ENCODE assay signal across 18 cellular contexts in the genomic region with DNA sequence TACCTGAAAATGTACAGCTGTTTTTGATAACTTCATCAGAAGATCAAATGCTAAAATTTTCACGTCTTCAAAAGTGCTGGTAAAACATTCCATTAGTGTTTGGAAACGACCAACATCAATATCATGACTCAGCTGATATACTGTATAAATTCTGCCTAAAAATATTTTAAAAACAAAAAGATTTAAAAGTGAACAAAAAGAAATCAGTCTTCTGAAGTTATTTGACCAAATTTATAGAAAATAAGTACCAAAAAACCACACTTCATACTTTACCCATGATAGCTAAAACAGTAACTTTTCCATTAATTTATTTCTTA. TPM values are rescaled to one million over a fixed set of nuclear protein-coding genes. Genes with fewer than 3 reads are reported as not detected.
A peak's percentile ranks its signal among the peaks of the same experiment; 100 is the strongest.
DNase-seq lines count a peak whose midpoint lies in the region; ATAC-seq, FAIRE-seq and TF ChIP-seq lines count a peak whose summit lies in the region.
"Had no signal": no experiment of that assay in that cellular context is flagged by ENCODE, and none has a peak within 500 bp of the region (broad histone marks: within the 10 kb centered on the region; RNA-seq: fewer than 3 reads in every experiment).

No MANE protein-coding gene starts in this region.

- 69 to 81% (median 77%) methylated on average over 2 of the region's 2 CpGs for WGBS in spleen, 5 donors

- no peak for ATAC-seq in GM23338
- ATAC-seq: PC-3 had no signal

- no peaks in the 10 kb centered on the region for H3K9me3 Mint-ChIP-seq in activated naive CD4-positive, alpha-beta T cell treated with anti-CD3 and anti-CD28 coated beads, Interleukin-2, amount 10 ng/mL, durations not matched to agents 7 days and 5 days
- H3K9me3 Mint-ChIP-seq in GM23338 (no peaks in the 10 kb centered on the region), HFFc6 (no peaks in the 10 kb centered on the region)
- H3K9me3 Mint-ChIP-seq in activated CD4-positive, alpha-beta memory T cell treated with anti-CD3 and anti-CD28 coated beads, Interleukin-2, amount 10 ng/mL, durations not matched to agents 7 days and 5 days, result no peaks in the 10 kb centered on the region
- H3K9me3 Mint-ChIP-seq: CD8-positive, alpha-beta memory T cell had no signal

- no peaks in the 10 kb centered on the region for H3K27me3 Mint-ChIP-seq in activated naive CD4-positive, alpha-beta T cell treated with anti-CD3 and anti-CD28 coated beads, Interleukin-2, amount 10 ng/mL, durations not matched to agents 7 days and 5 days
- peaks cover 2% of the 10 kb centered on the region for H3K27me3 Mint-ChIP-seq in GM23338 (ENCODE audit: insufficient read depth, low read depth, poor library complexity)
- H3K27me3 Mint-ChIP-seq in activated CD4-positive, alpha-beta memory T cell treated with anti-CD3 and anti-CD28 coated beads, Interleukin-2, amount 10 ng/mL, durations not matched to agents 7 days and 5 days, result no peaks in the 10 kb centered on the region
- H3K27me3 Mint-ChIP-seq in HFFc6 (ENCODE audit: insufficient read depth), result no peaks in the 10 kb centered on the region; the same call in 1 of the 2 replicates
- H3K27me3 Mint-ChIP-seq: B cell; CD8-positive, alpha-beta memory T cell had no signal

- H3K4me3 Mint-ChIP-seq in activated naive CD4-positive, alpha-beta T cell treated with anti-CD3 and anti-CD28 coated beads, Interleukin-2, amount 10 ng/mL, durations not matched to agents 7 days and 5 days, result no peak overlapping the region
- no peak overlapping the region for H3K4me3 Mint-ChIP-seq in GM23338
- no peak overlapping the region for H3K4me3 Mint-ChIP-seq in activated CD4-positive, alpha-beta memory T cell treated with anti-CD3 and anti-CD28 coated beads, Interleukin-2, amount 10 ng/mL, durations not matched to agents 7 days and 5 days
- H3K4me3 Mint-ChIP-seq in HFFc6, result no peak overlapping the region
- H3K4me3 Mint-ChIP-seq: B cell had no signal

- FAIRE-seq in frontal cortex (lab: Jason Lieb, UNC), result peak; percentile 83
- FAIRE-seq: H54, HTR-8/SVneo had no signal

- peaks cover 52% of the 10 kb centered on the region for H3K36me3 Mint-ChIP-seq in activated naive CD4-positive, alpha-beta T cell treated with anti-CD3 and anti-CD28 coated beads, Interleukin-2, amount 10 ng/mL, durations not matched to agents 7 days and 5 days
- H3K36me3 Mint-ChIP-seq in GM23338 (ENCODE audit: low read depth) (peaks cover 13% of the 10 kb centered on the region; the same call in 2 of the 3 replicates), HFFc6 (ENCODE audit: low read depth) (peaks cover 9% of the 10 kb centered on the region; the same call in 1 of the 2 replicates)
- H3K36me3 Mint-ChIP-seq in activated CD4-positive, alpha-beta memory T cell treated with anti-CD3 and anti-CD28 coated beads, Interleukin-2, amount 10 ng/mL, durations not matched to agents 7 days and 5 days (ENCODE audit: low read depth), result peaks cover 57% of the 10 kb centered on the region

- H3K27ac ChIP-seq in GM23338 (ENCODE audit: low read depth), result no peak overlapping the region
- H3K27ac ChIP-seq in spleen, result no peak overlapping the region
- no peak overlapping the region for H3K27ac ChIP-seq in OCI-LY7 (ENCODE audit: low read depth, low read length, poor library complexity, severe bottlenecking)
- H3K27ac ChIP-seq: SJSA1 had no signal

- no peaks in the 10 kb centered on the region for H3K9me2 ChIP-seq in GM23338 (ENCODE audit: insufficient read depth)
- H3K9me2 ChIP-seq in OCI-LY7 (ENCODE audit: insufficient read depth, low read length), result no peaks in the 10 kb centered on the region

- H3K4me1 ChIP-seq in GM23338 (ENCODE audit: insufficient read depth), result 0 out of 2 replicates have a peak, but pooled peaks cover 8% of the 10 kb centered on the region
- peaks cover 0 to under 1% (median 0%) of the 10 kb centered on the region in 6 donors for H3K4me1 ChIP-seq in spleen
- no peaks in the 10 kb centered on the region for H3K4me1 ChIP-seq in OCI-LY7 (ENCODE audit: insufficient read depth, low read length, poor library complexity, severe bottlenecking)
- H3K4me1 ChIP-seq: SJSA1 had no signal

- no peak for TF ChIP-seq POLR2A in spleen (IDR thresholded peaks at IDR 0.05)

- H4K20me1 ChIP-seq in GM23338 (replicated peaks; ENCODE audit: insufficient read depth) (peaks cover 4% of the 10 kb centered on the region; the same call in 1 of the 2 replicates), OCI-LY7 (ENCODE audit: insufficient read depth, low read length) (no peaks in the 10 kb centered on the region)

- CTCF ChIA-PET in activated naive CD4-positive, alpha-beta T cell treated with anti-CD3 and anti-CD28 coated beads, Interleukin-2, amount 10 ng/mL, durations not matched to agents 7 days and 5 days (lab: Charles Lee), result interaction anchor here (1.0 to 2.5 kb wide), 4 partner anchors 9 to 335 kb away, joined by 3 to 19 read pairs (median 6); no protein-coding TSS in a partner anchor
- CTCF ChIA-PET in activated CD4-positive, alpha-beta memory T cell treated with anti-CD3 and anti-CD28 coated beads, Interleukin-2, amount 10 ng/mL, durations not matched to agents 7 days and 5 days (lab: Charles Lee), result interaction anchor here (0.8 to 2.1 kb wide), 9 partner anchors 10 to 750 kb away, joined by 3 to 10 read pairs (median 3); partner anchors contain the start of gene THADA
- CTCF ChIA-PET in OCI-LY7 (lab: Charles Lee; ENCODE audit: unreplicated experiment), result interaction anchor here (0.6 kb wide), 1 partner anchor 362 kb away, joined by 5 read pairs; no protein-coding TSS in a partner anchor

- H3K4me1 Mint-ChIP-seq in activated naive CD4-positive, alpha-beta T cell treated with anti-CD3 and anti-CD28 coated beads, Interleukin-2, amount 10 ng/mL, durations not matched to agents 7 days and 5 days, result peaks cover 53% of the 10 kb centered on the region
- H3K4me1 Mint-ChIP-seq in GM23338, result peaks cover 9% of the 10 kb centered on the region; the same call in 2 of the 3 replicates
- peaks cover 67% of the 10 kb centered on the region for H3K4me1 Mint-ChIP-seq in activated CD4-positive, alpha-beta memory T cell treated with anti-CD3 and anti-CD28 coated beads, Interleukin-2, amount 10 ng/mL, durations not matched to agents 7 days and 5 days
- H3K4me1 Mint-ChIP-seq in HFFc6 (ENCODE audit: low read depth), result no peaks in the 10 kb centered on the region
- H3K4me1 Mint-ChIP-seq: B cell had no signal

- H3K4me2 ChIP-seq in GM23338, result no peak overlapping the region
- no peak overlapping the region for H3K4me2 ChIP-seq in OCI-LY7 (ENCODE audit: low read length)

- H3K9me3 ChIP-seq in spleen (no peaks in the 10 kb centered on the region), OCI-LY7 (ENCODE audit: low read length) (no peaks in the 10 kb centered on the region)
- H3K9me3 ChIP-seq: SJSA1 had no signal

- DNase-seq in activated naive CD4-positive, alpha-beta T cell treated with anti-CD3 and anti-CD28 coated beads, Interleukin-2, amount 10 ng/mL, durations not matched to agents 7 days and 5 days, result no peak
- DNase-seq in activated naive CD4-positive, alpha-beta T cell treated with Interleukin-2 at 50 U/mL for 16 hours, result no peak
- no peak for DNase-seq in GM23338 (ENCODE audit: low spot score)
- DNase-seq in activated CD4-positive, alpha-beta memory T cell treated with anti-CD3 and anti-CD28 coated beads, Interleukin-2, amount 10 ng/mL, durations not matched to agents 7 days and 5 days, result no peak
- no peak for DNase-seq in frontal cortex (ENCODE audit: low spot score in 2 of 2)
- DNase-seq in spleen, result no peak
- DNase-seq in HFFc6, result no peak
- DNase-seq in OCI-LY7 (ENCODE audit: low spot score), result no peak
- DNase-seq: CD8-positive, alpha-beta memory T cell; KBM-7; NCI-H1092; NCI-H2227 treated with DMSO at 0.1 percent for 48 hours; NCI-H526; PC-3 had no signal

- H3F3A ChIP-seq in GM23338 (replicated peaks; ENCODE audit: low read depth), result no peaks in the 10 kb centered on the region

- TF ChIP-seq CTCF in GM23338 (conservative IDR thresholded peaks at IDR 0.05; ENCODE audit: low read depth in 2 of 2), result no peak
- no peak for TF ChIP-seq CTCF in spleen (IDR thresholded peaks at IDR 0.05 in 8 of 11, conservative IDR thresholded peaks at IDR 0.05 in 3 of 11)
- TF ChIP-seq CTCF in HFFc6 (IDR thresholded peaks at IDR 0.05), result no peak
- TF ChIP-seq CTCF in OCI-LY7 (conservative IDR thresholded peaks at IDR 0.05; ENCODE audit: low read length), result no peak

- H3K27me3 ChIP-seq in GM23338 (ENCODE audit: insufficient read depth) (no peaks in the 10 kb centered on the region), spleen (replicated peaks in 1 of 7) (no peaks in the 10 kb centered on the region)
- H3K27me3 ChIP-seq: SJSA1 had no signal

- no peak overlapping the region for H2AFZ ChIP-seq in GM23338
- no peak overlapping the region for H2AFZ ChIP-seq in OCI-LY7 (ENCODE audit: low read length)

- H3K36me3 ChIP-seq in GM23338 (ENCODE audit: insufficient read depth) (peaks cover 9% of the 10 kb centered on the region; the same call in 1 of the 2 replicates), spleen (peaks cover 0 to 98% (median 47%) of the 10 kb centered on the region in 6 donors), OCI-LY7 (ENCODE audit: insufficient read depth, low read length) (peaks cover 75% of the 10 kb centered on the region)

- H3K79me2 ChIP-seq in GM23338 (replicated peaks; ENCODE audit: insufficient read depth) (no peaks in the 10 kb centered on the region), OCI-LY7 (ENCODE audit: insufficient read depth, low read depth, low read length) (no peaks in the 10 kb centered on the region)

- H3K4me3 ChIP-seq in GM23338, result no peak overlapping the region
- no peak overlapping the region for H3K4me3 ChIP-seq in spleen
- H3K4me3 ChIP-seq in OCI-LY7 (ENCODE audit: low read depth, low read length, poor library complexity, severe bottlenecking), result no peak overlapping the region
- H3K4me3 ChIP-seq: SJSA1 had no signal

- peak overlapping the region; percentile 88 for H3K27ac Mint-ChIP-seq in activated naive CD4-positive, alpha-beta T cell treated with anti-CD3 and anti-CD28 coated beads, Interleukin-2, amount 10 ng/mL, durations not matched to agents 7 days and 5 days
- H3K27ac Mint-ChIP-seq in GM23338, result peak overlapping the region; percentile 53; the same call in 1 of the 2 replicates
- H3K27ac Mint-ChIP-seq in activated CD4-positive, alpha-beta memory T cell treated with anti-CD3 and anti-CD28 coated beads, Interleukin-2, amount 10 ng/mL, durations not matched to agents 7 days and 5 days, result peak overlapping the region; percentile 83
- H3K27ac Mint-ChIP-seq in HFFc6, result no peak overlapping the region
- H3K27ac Mint-ChIP-seq: B cell had no signal

- no TSS peak for BruUV-seq in OCI-LY7 (replicated peaks; lab: Mats Ljungman, UMichigan)

- POLR2A ChIA-PET in activated CD4-positive, alpha-beta memory T cell treated with anti-CD3 and anti-CD28 coated beads, Interleukin-2, amount 10 ng/mL, durations not matched to agents 7 days and 5 days (lab: Charles Lee), result interaction anchor here (1.0 to 2.2 kb wide), 6 partner anchors 8 to 134 kb away, joined by 5 to 17 read pairs (median 6); partner anchors contain the start of gene THADA
- POLR2A ChIA-PET in OCI-LY7 (lab: Charles Lee), result interaction anchor here (1.1 to 1.2 kb wide), 2 partner anchors 9 to 11 kb away, joined by 3 to 8 read pairs; no protein-coding TSS in a partner anchor

- intact Hi-C loops in spleen (cut with DNase I; ENCODE audit: low total_unique reads) (no loop called here), OCI-LY7 (cut with micrococcal nuclease; ENCODE audit: unreplicated experiment) (no loop called here)

RNA-seq across cellular contexts. Expression of gene THADA, which starts 35.6 kb away (rescaled TPM):
- 26.2 and 30.7 TPM in 2 replicates for total RNA-seq in GM23338 (2014; rRNA removed; shearing (Covaris generic))
- polyA plus RNA-seq in GM23338 (2016; fragmentation: Nextera tagmentation; extraction: Ambion mirVana) (11.1 and 17.0 TPM in 2 replicates), spleen (10 to 100 TPM; 14.2 to 16.2 (median 15.5) TPM)
- total RNA-seq in activated CD4-positive, alpha-beta memory T cell treated with anti-CD3 and anti-CD28 coated beads, Interleukin-2, amount 10 ng/mL, durations not matched to agents 7 days and 5 days, result 10 to 100 TPM; 21.6 to 25.8 TPM
- total RNA-seq in frontal cortex (32.6 TPM), spleen (10 to 100 TPM; 37.0 to 51.3 (median 43.5) TPM), OCI-LY7 (2022) (30.1 and 32.3 TPM in 2 replicates)
- total RNA-seq in HFFc6 (2021; fragmentation: NEBNext Ultra II Directional; extraction: Animal tissue kit (Norgen Biotek cat#: 25700)), result 10 to 100 TPM; 14.3 to 20.5 (median 17.3) TPM
- total RNA-seq in OCI-LY7 (2014; rRNA removed; shearing (Covaris generic)), result 31.2 and 32.0 TPM in 2 replicates
